In the genomic region with DNA sequence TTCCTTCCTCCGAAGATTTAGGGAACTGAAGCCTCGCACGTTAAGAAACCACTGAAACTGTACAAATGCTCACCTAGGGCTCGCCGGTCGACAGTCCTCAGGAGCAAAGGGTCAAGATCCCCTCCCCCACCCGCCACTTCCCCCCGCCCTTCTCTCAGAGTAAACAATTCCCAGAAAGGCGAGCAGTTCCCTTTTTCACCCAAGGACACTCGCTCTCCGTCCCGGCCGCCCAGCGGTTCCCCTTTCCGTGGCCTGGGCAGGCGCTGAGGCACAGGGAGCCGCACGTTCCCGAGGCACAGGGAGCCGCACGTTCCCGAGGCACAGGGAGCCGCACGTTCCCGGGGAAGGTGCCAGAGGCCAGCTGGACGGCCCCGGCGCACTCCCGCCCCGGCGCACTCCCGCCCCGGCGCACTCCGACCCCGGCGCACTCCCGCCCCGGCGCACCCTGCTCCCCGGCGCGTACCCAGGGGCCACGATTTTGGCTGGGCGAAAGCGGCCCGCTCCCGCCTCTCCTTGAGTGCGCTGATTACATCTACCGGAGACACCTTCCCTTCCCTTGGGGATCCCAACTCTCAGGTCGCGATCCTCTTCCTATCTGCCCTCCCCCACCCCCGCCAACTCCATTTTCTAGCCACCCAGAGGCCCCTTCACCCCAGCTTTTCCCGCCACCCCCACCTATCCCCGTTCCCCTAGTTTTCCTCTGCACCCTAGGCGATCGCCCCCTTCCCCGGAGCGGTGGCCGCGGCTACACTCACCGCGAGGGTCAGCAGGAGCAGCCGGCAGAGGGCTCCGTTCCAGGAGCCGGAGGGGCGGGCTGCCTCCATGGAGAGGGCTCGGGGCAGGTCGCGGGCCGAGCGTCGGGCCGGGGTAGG, we compare ENCODE assay signal across 1 cellular context.
TF ChIP-seq lines count a peak whose summit lies in the region.

No MANE protein-coding gene starts in this region.

TF ChIP-seq in WTC11, 78 proteins besides CTCF, POLR2A, EP300 and RAD21 (continued from another document):
- TF ChIP-seq, protein P1, sequence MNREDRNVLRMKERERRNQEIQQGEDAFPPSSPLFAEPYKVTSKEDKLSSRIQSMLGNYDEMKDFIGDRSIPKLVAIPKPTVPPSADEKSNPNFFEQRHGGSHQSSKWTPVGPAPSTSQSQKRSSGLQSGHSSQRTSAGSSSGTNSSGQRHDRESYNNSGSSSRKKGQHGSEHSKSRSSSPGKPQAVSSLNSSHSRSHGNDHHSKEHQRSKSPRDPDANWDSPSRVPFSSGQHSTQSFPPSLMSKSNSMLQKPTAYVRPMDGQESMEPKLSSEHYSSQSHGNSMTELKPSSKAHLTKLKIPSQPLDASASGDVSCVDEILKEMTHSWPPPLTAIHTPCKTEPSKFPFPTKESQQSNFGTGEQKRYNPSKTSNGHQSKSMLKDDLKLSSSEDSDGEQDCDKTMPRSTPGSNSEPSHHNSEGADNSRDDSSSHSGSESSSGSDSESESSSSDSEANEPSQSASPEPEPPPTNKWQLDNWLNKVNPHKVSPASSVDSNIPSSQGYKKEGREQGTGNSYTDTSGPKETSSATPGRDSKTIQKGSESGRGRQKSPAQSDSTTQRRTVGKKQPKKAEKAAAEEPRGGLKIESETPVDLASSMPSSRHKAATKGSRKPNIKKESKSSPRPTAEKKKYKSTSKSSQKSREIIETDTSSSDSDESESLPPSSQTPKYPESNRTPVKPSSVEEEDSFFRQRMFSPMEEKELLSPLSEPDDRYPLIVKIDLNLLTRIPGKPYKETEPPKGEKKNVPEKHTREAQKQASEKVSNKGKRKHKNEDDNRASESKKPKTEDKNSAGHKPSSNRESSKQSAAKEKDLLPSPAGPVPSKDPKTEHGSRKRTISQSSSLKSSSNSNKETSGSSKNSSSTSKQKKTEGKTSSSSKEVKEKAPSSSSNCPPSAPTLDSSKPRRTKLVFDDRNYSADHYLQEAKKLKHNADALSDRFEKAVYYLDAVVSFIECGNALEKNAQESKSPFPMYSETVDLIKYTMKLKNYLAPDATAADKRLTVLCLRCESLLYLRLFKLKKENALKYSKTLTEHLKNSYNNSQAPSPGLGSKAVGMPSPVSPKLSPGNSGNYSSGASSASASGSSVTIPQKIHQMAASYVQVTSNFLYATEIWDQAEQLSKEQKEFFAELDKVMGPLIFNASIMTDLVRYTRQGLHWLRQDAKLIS (CRISPR knock-in tag; IDR thresholded peaks at IDR 0.05; ENCODE audit: borderline replicate concordance): no peak
- TF ChIP-seq TP53 (CRISPR knock-in tag; IDR thresholded peaks at IDR 0.05) (peak; percentile 41; the same call in 1 of the 2 replicates), GTF2I (CRISPR knock-in tag; conservative IDR thresholded peaks at IDR 0.05) (no peak), NR3C1 (CRISPR knock-in tag; conservative IDR thresholded peaks at IDR 0.05; ENCODE audit: low read depth) (0 out of 2 replicates have a peak, but pooled peaks have one; percentile 53), GABPB1 (CRISPR knock-in tag; IDR thresholded peaks at IDR 0.05) (peak; percentile 36; the same call in 1 of the 2 replicates), ZNF423 (CRISPR knock-in tag; IDR thresholded peaks at IDR 0.05) (no peak), ZNF263 (CRISPR knock-in tag; IDR thresholded peaks at IDR 0.05; ENCODE audit: low read depth) (no peak), ESRRA (CRISPR knock-in tag; IDR thresholded peaks at IDR 0.05; ENCODE audit: borderline replicate concordance) (peak; percentile 56; the same call in 1 of the 2 replicates), FOXK1 (CRISPR knock-in tag; IDR thresholded peaks at IDR 0.05) (peak; percentile 25; the same call in 1 of the 2 replicates), GRHL2 (CRISPR knock-in tag; IDR thresholded peaks at IDR 0.05; ENCODE audit: insufficient replicate concordance, severe bottlenecking) (no peak), TEAD1 (CRISPR knock-in tag; IDR thresholded peaks at IDR 0.05) (no peak)
- TF ChIP-seq, protein P2, sequence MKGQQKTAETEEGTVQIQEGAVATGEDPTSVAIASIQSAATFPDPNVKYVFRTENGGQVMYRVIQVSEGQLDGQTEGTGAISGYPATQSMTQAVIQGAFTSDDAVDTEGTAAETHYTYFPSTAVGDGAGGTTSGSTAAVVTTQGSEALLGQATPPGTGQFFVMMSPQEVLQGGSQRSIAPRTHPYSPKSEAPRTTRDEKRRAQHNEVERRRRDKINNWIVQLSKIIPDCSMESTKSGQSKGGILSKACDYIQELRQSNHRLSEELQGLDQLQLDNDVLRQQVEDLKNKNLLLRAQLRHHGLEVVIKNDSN (CRISPR knock-in tag; IDR thresholded peaks at IDR 0.05): peak; percentile 24; the same call in 1 of the 2 replicates
- TF ChIP-seq, protein P3, sequence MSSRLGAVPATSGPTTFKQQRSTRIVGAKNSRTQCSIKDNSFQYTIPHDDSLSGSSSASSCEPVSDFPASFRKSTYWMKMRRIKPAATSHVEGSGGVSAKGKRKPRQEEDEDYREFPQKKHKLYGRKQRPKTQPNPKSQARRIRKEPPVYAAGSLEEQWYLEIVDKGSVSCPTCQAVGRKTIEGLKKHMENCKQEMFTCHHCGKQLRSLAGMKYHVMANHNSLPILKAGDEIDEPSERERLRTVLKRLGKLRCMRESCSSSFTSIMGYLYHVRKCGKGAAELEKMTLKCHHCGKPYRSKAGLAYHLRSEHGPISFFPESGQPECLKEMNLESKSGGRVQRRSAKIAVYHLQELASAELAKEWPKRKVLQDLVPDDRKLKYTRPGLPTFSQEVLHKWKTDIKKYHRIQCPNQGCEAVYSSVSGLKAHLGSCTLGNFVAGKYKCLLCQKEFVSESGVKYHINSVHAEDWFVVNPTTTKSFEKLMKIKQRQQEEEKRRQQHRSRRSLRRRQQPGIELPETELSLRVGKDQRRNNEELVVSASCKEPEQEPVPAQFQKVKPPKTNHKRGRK (CRISPR knock-in tag; IDR thresholded peaks at IDR 0.05; ENCODE audit: borderline replicate concordance): no peak
- TF ChIP-seq, protein P4, sequence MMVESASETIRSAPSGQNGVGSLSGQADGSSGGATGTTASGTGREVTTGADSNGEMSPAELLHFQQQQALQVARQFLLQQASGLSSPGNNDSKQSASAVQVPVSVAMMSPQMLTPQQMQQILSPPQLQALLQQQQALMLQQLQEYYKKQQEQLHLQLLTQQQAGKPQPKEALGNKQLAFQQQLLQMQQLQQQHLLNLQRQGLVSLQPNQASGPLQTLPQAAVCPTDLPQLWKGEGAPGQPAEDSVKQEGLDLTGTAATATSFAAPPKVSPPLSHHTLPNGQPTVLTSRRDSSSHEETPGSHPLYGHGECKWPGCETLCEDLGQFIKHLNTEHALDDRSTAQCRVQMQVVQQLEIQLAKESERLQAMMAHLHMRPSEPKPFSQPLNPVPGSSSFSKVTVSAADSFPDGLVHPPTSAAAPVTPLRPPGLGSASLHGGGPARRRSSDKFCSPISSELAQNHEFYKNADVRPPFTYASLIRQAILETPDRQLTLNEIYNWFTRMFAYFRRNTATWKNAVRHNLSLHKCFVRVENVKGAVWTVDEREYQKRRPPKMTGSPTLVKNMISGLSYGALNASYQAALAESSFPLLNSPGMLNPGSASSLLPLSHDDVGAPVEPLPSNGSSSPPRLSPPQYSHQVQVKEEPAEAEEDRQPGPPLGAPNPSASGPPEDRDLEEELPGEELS (CRISPR knock-in tag; IDR thresholded peaks at IDR 0.05): peak; percentile 16; the same call in 1 of the 2 replicates
